ENCODE assay signal across 10 cellular contexts in genomic region chr14:68146812-68147211, GRCh38.
DNase-seq lines count a peak whose midpoint lies in the region; FAIRE-seq and TF ChIP-seq lines count a peak whose summit lies in the region.
"Had no signal": no experiment of that assay in that cellular context is flagged by ENCODE, and none has a peak within 500 bp of the region (broad histone marks: within the 10 kb centered on the region; RNA-seq: fewer than 3 reads in every experiment).

No MANE protein-coding gene starts in this region.

- no peak for TF ChIP-seq POLR2A in H54 (IDR thresholded peaks at IDR 0.05; ENCODE audit: low read depth, low read length)
- no peak for TF ChIP-seq POLR2A in ovary (IDR thresholded peaks at IDR 0.05)
- no peak for TF ChIP-seq POLR2A in testis (IDR thresholded peaks at IDR 0.05)

- peak overlapping the region; percentile 43 for H3K9ac ChIP-seq in adipocyte (ENCODE audit: low read length)
- H3K9ac ChIP-seq in stomach smooth muscle (ENCODE audit: low read length in 2 of 2), result peak overlapping the region in 1 of 2 donors; percentile 16

- peak overlapping the region; percentile 57 for H3K4me3 ChIP-seq in adipocyte (ENCODE audit: low read length)
- no peak overlapping the region for H3K4me3 ChIP-seq in stomach smooth muscle (ENCODE audit: low read length in 2 of 2)
- H3K4me3 ChIP-seq in ovary, result no peak overlapping the region
- H3K4me3 ChIP-seq in testis, result no peak overlapping the region

- no peak for TF ChIP-seq EP300 in ovary (IDR thresholded peaks at IDR 0.05)

- H3K27ac ChIP-seq in stomach smooth muscle (ENCODE audit: low read length), result peak overlapping the region; percentile 25
- H3K27ac ChIP-seq in ovary, result no peak overlapping the region
- H3K27ac ChIP-seq in testis, result peak overlapping the region in 1 of 2 donors; percentile 69

- H3K36me3 ChIP-seq in adipocyte (ENCODE audit: control insufficient read depth, insufficient read depth, low read length, severe bottlenecking), result no peaks in the 10 kb centered on the region
- H3K36me3 ChIP-seq in stomach smooth muscle (ENCODE audit: control insufficient read depth in 2 of 2, insufficient read depth in 2 of 2, low read length in 2 of 2), result no peaks in the 10 kb centered on the region
- H3K36me3 ChIP-seq in ovary, result no peaks in the 10 kb centered on the region
- H3K36me3 ChIP-seq in testis (ENCODE audit: low read depth, missing control alignments), result no peaks in the 10 kb centered on the region

- FAIRE-seq in H54 (lab: Jason Lieb, UNC), result peak; percentile 95

- H3K27me3 ChIP-seq in adipocyte (replicated peaks; ENCODE audit: control insufficient read depth, insufficient read depth, low read length), result no peaks in the 10 kb centered on the region
- H3K27me3 ChIP-seq in stomach smooth muscle (ENCODE audit: control insufficient read depth in 1 of 2, insufficient read depth in 2 of 2, low read length in 2 of 2), result no peaks in the 10 kb centered on the region
- no peaks in the 10 kb centered on the region for H3K27me3 ChIP-seq in ovary
- H3K27me3 ChIP-seq in testis, result no peaks in the 10 kb centered on the region

- peak; percentile 12 for DNase-seq in H54 (ENCODE audit: insufficient read length, low spot score)
- DNase-seq in adipocyte (ENCODE audit: low read depth), result peak; percentile 97
- DNase-seq in iPS-NIHi11 (ENCODE audit: low spot score), result peak; percentile 13
- DNase-seq in ovary, result no peak
- no peak for DNase-seq in activated T-cell treated with anti-CD3 and anti-CD28 coated beads, Interleukin-2, amount 50 U/mL, for 48 hours
- no peak for DNase-seq in NCI-H1105 (lab: John Stamatoyannopoulos, UW)
- no peak for DNase-seq in testis
- DNase-seq: activated naive CD4-positive, alpha-beta T cell; T-helper 17 cell had no signal

- intact Hi-C loops in ovary (cut with DNase I) (loop anchor here in 2 of 4 donors (10.0 kb wide), 3 partner anchors 88 to 648 kb away; partner anchors contain the start of gene ZFP36L1 (in 1 of the 2)), testis (cut with DNase I; ENCODE audit: low total_unique reads) (no loop called here)

- H3K9me3 ChIP-seq in adipocyte (ENCODE audit: control insufficient read depth, low read length) (peaks cover 8% of the 10 kb centered on the region), stomach smooth muscle (ENCODE audit: control insufficient read depth in 2 of 2, low read length in 2 of 2) (peaks cover 0 to 4% of the 10 kb centered on the region in 2 donors), ovary (no peaks in the 10 kb centered on the region), testis (no peaks in the 10 kb centered on the region)

- TF ChIP-seq CTCF in ovary (IDR thresholded peaks at IDR 0.05), result no peak
- no peak for TF ChIP-seq CTCF in testis (IDR thresholded peaks at IDR 0.05)

- 17 to 31% (median 25%) methylated on average over 3 of the region's 3 CpGs for WGBS in ovary, 3 donors
- 53 to 57% methylated on average over 3 of the region's 3 CpGs for WGBS in testis, 2 donors

- H3K4me1 ChIP-seq in adipocyte (ENCODE audit: control insufficient read depth, insufficient read depth, low read length), result peaks cover 56% of the 10 kb centered on the region
- peaks cover 15% of the 10 kb centered on the region for H3K4me1 ChIP-seq in stomach smooth muscle (ENCODE audit: control insufficient read depth, insufficient read depth, low read length)
- H3K4me1 ChIP-seq in ovary (ENCODE audit: insufficient read depth), result peaks cover 16% of the 10 kb centered on the region
- peaks cover 31% of the 10 kb centered on the region for H3K4me1 ChIP-seq in testis

Comparison
In these comparisons a context has a peak if more than half of its experiments do, and no peak if none do; other contexts are left out.
1. DNase-seq: peak in H54 (single experiment), adipocyte (single experiment) and iPS-NIHi11 (single experiment); none in ovary (0 of 5), activated T-cell treated with anti-CD3 and anti-CD28 coated beads, Interleukin-2, amount 50 U/mL, for 48 hours (0 of 2), NCI-H1105 (single experiment) and testis (single experiment).